8 cellular contexts compared by ENCODE assay signal in the genomic region with DNA sequence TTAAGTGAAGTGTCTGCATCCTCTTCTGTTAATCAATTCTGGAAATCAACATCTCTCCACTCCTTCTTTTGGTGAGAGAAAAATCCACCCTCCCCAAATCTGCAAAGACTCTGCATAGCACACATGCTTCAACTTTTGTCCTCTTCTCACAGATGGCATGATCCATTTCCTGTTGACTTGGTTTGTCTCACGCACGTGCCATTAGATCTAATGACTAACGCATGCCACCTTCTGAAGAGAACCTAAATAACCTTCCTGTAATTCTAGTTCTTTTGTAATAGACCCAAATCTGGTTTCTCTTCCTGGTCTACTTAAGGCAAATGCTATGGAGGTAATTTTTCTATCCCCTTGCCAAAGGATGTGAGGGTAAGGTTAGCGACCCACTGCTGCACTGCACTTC. TPM values are rescaled to one million over a fixed set of nuclear protein-coding genes. Genes with fewer than 3 reads are reported as not detected.
A peak's percentile ranks its signal among the peaks of the same experiment; 100 is the strongest.
DNase-seq lines count a peak whose midpoint lies in the region; ATAC-seq and TF ChIP-seq lines count a peak whose summit lies in the region.

No MANE protein-coding gene starts in this region.

- H4K20me1 ChIP-seq in IMR-90 (ENCODE audit: insufficient read depth, low read length) = no peaks in the 10 kb centered on the region

- no peaks in the 10 kb centered on the region for H3K9me1 ChIP-seq in IMR-90 (ENCODE audit: insufficient read depth, low read length)

- no peak for TF ChIP-seq POLR2A in IMR-90 (IDR thresholded peaks at IDR 0.05; ENCODE audit: low read depth, low read length)
- TF ChIP-seq POLR2A in gastrocnemius medialis (IDR thresholded peaks at IDR 0.05) = peak in 1 of 2 donors; percentile 29
- no peak for TF ChIP-seq POLR2A in ovary (IDR thresholded peaks at IDR 0.05)

- no TSS peak for BruUV-seq in IMR-90 (replicated peaks; lab: Mats Ljungman, UMichigan)

- dilution Hi-C loops in IMR-90 (cut with HindIII; ENCODE audit: low sequenced_read_pairs, unreplicated experiment) = no loop called here

- H4K91ac ChIP-seq in IMR-90 (ENCODE audit: insufficient read depth, low read depth, low read length) = no peak overlapping the region

- in situ Hi-C loops in IMR-90 (cut with MboI; ENCODE audit: low sequenced_read_pairs) (loop anchor here (10.0 kb wide), 1 partner anchor 395 kb away; no protein-coding TSS in a partner anchor), gastrocnemius medialis (cut with MboI; ENCODE audit: low sequenced_read_pairs in 4 of 4) (loop anchor here (5.0 to 25.0 kb wide), 7 partner anchors 48 to 478 kb away; partner anchors contain the start of gene MYO5A (in 1 of the 4))

- H3K4ac ChIP-seq in IMR-90 (ENCODE audit: low read depth, low read length) = no peak overlapping the region

- no peak overlapping the region for H2AFZ ChIP-seq in IMR-90 (replicated peaks; ENCODE audit: low read length, poor library complexity)

- TF ChIP-seq CTCF in AG04449 (IDR thresholded peaks at IDR 0.05; ENCODE audit: insufficient read depth, low read length, missing control alignments) (no peak), IMR-90 (conservative IDR thresholded peaks at IDR 0.05; ENCODE audit: low read depth, low read length) (no peak), gastrocnemius medialis (IDR thresholded peaks at IDR 0.05 in 4 of 5, conservative IDR thresholded peaks at IDR 0.05 in 1 of 5) (no peak), ovary (IDR thresholded peaks at IDR 0.05) (no peak)

- CTCF ChIA-PET in AG04449 (lab: Yijun Ruan, JAX) = interaction anchor here (1.0 to 7.7 kb wide), 3 partner anchors 12 to 480 kb away, joined by 4 to 256 read pairs (median 4); no protein-coding TSS in a partner anchor
- CTCF ChIA-PET in IMR-90 (lab: Yijun Ruan, JAX) = no interaction called here

- H3K27me3 ChIP-seq in IMR-90 (ENCODE audit: control insufficient read depth, insufficient read depth, low read length) = no peaks in the 10 kb centered on the region
- no peaks in the 10 kb centered on the region for H3K27me3 ChIP-seq in gastrocnemius medialis
- H3K27me3 ChIP-seq in ovary = no peaks in the 10 kb centered on the region

- WGBS in IMR-90 (ENCODE audit: extremely low coverage in 2 of 2, insufficient read length in 1 of 2), 2 experiments = no CpG with 5 or more reads among the region's 4 CpGs
- 76 to 79% (median 79%) methylated on average over 4 of the region's 4 CpGs for WGBS in ovary, 3 donors

- H3K36me3 ChIP-seq in IMR-90 (ENCODE audit: control insufficient read depth, insufficient read depth, low read length) (no peaks in the 10 kb centered on the region), gastrocnemius medialis (no peaks in the 10 kb centered on the region), ovary (no peaks in the 10 kb centered on the region)

- no peak overlapping the region for H3K18ac ChIP-seq in IMR-90 (ENCODE audit: low read depth, low read length)

- H3K9me3 ChIP-seq in IMR-90 (ENCODE audit: control insufficient read depth, insufficient read depth, low read length) (no peaks in the 10 kb centered on the region), gastrocnemius medialis (no peaks in the 10 kb centered on the region), ovary (no peaks in the 10 kb centered on the region)

- H2BK15ac ChIP-seq in IMR-90 (ENCODE audit: low read depth, low read length) = no peak overlapping the region

- DNase-seq in AG04449 (ENCODE audit: low read depth, low spot score) = peak; percentile 52
- DNase-seq in IMR-90 = peak; percentile 8
- DNase-seq in activated naive CD4-positive, alpha-beta T cell treated with Interleukin-2 at 50 U/mL for 16 hours = peak; percentile 24
- DNase-seq in gastrocnemius medialis = peak; percentile 43 to 58
- no peak for DNase-seq in cerebellar nuclear complex (lab: John Stamatoyannopoulos, UW)
- no peak for DNase-seq in ovary
- DNase-seq in SKM-1 (lab: John Stamatoyannopoulos, UW; ENCODE audit: unreplicated experiment) = no peak

- H4K5ac ChIP-seq in IMR-90 (ENCODE audit: low read depth, low read length) = no peak overlapping the region

- POLR2A ChIA-PET in AG04449 (lab: Yijun Ruan, JAX) = no interaction called here
- POLR2A ChIA-PET in IMR-90 (lab: Charles Lee; ENCODE audit: unreplicated experiment) = no interaction called here

- no peak overlapping the region for H2BK20ac ChIP-seq in IMR-90 (ENCODE audit: low read depth, low read length)

- H3K23ac ChIP-seq in IMR-90 (ENCODE audit: low read depth, low read length) = no peak overlapping the region

- H3K9ac ChIP-seq in IMR-90 (ENCODE audit: low read depth, low read length) = no peak overlapping the region

- no peaks in the 10 kb centered on the region for H3K79me1 ChIP-seq in IMR-90 (ENCODE audit: low read depth in 1 of 2, low read length in 2 of 2)

- H2AK5ac ChIP-seq in IMR-90 (ENCODE audit: low read depth, low read length) = no peak overlapping the region

- H2BK120ac ChIP-seq in IMR-90 (ENCODE audit: low read depth, low read length) = no peak overlapping the region

- H3K27ac ChIP-seq in IMR-90 (ENCODE audit: insufficient read depth, low read length) = no peak overlapping the region
- H3K27ac ChIP-seq in gastrocnemius medialis = peak overlapping the region; percentile 68 to 89 (median 86)
- no peak overlapping the region for H3K27ac ChIP-seq in ovary

- H3K4me1 ChIP-seq in IMR-90 (ENCODE audit: control insufficient read depth, insufficient read depth, low read length) (no peaks in the 10 kb centered on the region), gastrocnemius medialis (peaks cover 45 to 60% of the 10 kb centered on the region in 2 donors), ovary (ENCODE audit: insufficient read depth) (peaks cover 5% of the 10 kb centered on the region)

- H4K8ac ChIP-seq in IMR-90 (ENCODE audit: low read depth in 2 of 2, low read length in 2 of 2) = no peak overlapping the region

- no peak overlapping the region for H2AK9ac ChIP-seq in IMR-90 (replicated peaks; ENCODE audit: low read depth, low read length, poor library complexity)

- H3K4me2 ChIP-seq in IMR-90 (ENCODE audit: low read depth, low read length) = no peak overlapping the region

- peak; percentile 76 for ATAC-seq in GM19035 (IDR thresholded peaks at IDR 0.05; ENCODE audit: unreplicated experiment)
- no peak; the same call in 1 of the 2 replicates for ATAC-seq in IMR-90 (ENCODE audit: low read depth)
- peak; percentile 28 to 68 for ATAC-seq in gastrocnemius medialis

- TF ChIP-seq RAD21 in IMR-90 (IDR thresholded peaks at IDR 0.05; ENCODE audit: low read length) = no peak

- intact Hi-C loops in IMR-90 (cut with micrococcal nuclease) (loop anchor here (5.0 to 10.0 kb wide), 2 partner anchors 165 to 398 kb away; partner anchors contain the start of gene ARPP19), gastrocnemius medialis (cut with DNase I; ENCODE audit: low total_unique reads) (loop anchor here (1.0 to 10.0 kb wide), 3 partner anchors 49 to 175 kb away; no protein-coding TSS in a partner anchor), ovary (cut with DNase I) (loop anchor here in 1 of 4 donors (5.0 kb wide), 1 partner anchor 473 kb away; no protein-coding TSS in a partner anchor)

- no peak for TF ChIP-seq EP300 in ovary (IDR thresholded peaks at IDR 0.05)

- H3K14ac ChIP-seq in IMR-90 (replicated peaks; ENCODE audit: low read depth, low read length) = no peak overlapping the region

- H2BK5ac ChIP-seq in IMR-90 (ENCODE audit: low read depth, low read length, poor library complexity, severe bottlenecking) = no peak overlapping the region

- no peak overlapping the region for H3K56ac ChIP-seq in IMR-90 (ENCODE audit: extremely low read depth, insufficient read depth, low read length)

- H3K4me3 ChIP-seq in AG04449 (ENCODE audit: low read depth, low read length) = no peak overlapping the region
- no peak overlapping the region for H3K4me3 ChIP-seq in IMR-90 (ENCODE audit: insufficient read depth, low read depth, low read length)
- no peak overlapping the region for H3K4me3 ChIP-seq in gastrocnemius medialis
- no peak overlapping the region for H3K4me3 ChIP-seq in ovary

TF ChIP-seq in IMR-90, 13 proteins besides CTCF, POLR2A, EP300 and RAD21:
- TF ChIP-seq MAFK (IDR thresholded peaks at IDR 0.05; ENCODE audit: low read depth, low read length) (no peak), MAZ (IDR thresholded peaks at IDR 0.05; ENCODE audit: borderline replicate concordance, low read depth, low read length) (no peak), BHLHE40 (IDR thresholded peaks at IDR 0.05; ENCODE audit: low read depth, low read length) (peak; percentile 65; the same call in 1 of the 2 replicates)
- TF ChIP-seq, protein P1, sequence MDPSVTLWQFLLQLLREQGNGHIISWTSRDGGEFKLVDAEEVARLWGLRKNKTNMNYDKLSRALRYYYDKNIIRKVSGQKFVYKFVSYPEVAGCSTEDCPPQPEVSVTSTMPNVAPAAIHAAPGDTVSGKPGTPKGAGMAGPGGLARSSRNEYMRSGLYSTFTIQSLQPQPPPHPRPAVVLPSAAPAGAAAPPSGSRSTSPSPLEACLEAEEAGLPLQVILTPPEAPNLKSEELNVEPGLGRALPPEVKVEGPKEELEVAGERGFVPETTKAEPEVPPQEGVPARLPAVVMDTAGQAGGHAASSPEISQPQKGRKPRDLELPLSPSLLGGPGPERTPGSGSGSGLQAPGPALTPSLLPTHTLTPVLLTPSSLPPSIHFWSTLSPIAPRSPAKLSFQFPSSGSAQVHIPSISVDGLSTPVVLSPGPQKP (IDR thresholded peaks at IDR 0.05; ENCODE audit: borderline replicate concordance, low read depth, low read length) = no peak

RNA-seq across cellular contexts. Expression of gene ATOSA, which starts 51.0 kb away (rescaled TPM):
- total RNA-seq in IMR-90 (2012; rRNA removed) (17.2 and 23.9 TPM in 2 replicates), gastrocnemius medialis (100 to 1,000 TPM in 3 of 4 donors, 10 to 100 TPM in 1; 61.9 to 491 (median 137) TPM), ovary (10 to 100 TPM; 21.3 to 74.6 (median 30.9) TPM)
- polyA plus RNA-seq in IMR-90 (2012; rRNA removed) (9.4 and 13.2 TPM in 2 replicates), ovary (10 to 100 TPM; 28.4 to 31.2 TPM)
- 2.5 and 4.2 TPM in 2 replicates for polyA plus RNA-seq in IMR-90 (2012; cell fraction: cytosol; rRNA removed)
- polyA plus RNA-seq in IMR-90 (2012; cell fraction: nucleus; rRNA removed; ENCODE audit: low replicate concordance) = 7.6 and 66.2 TPM in 2 replicates

RNA-seq across cellular contexts. Expression of gene ONECUT1, which starts 60.0 kb away (rescaled TPM):
- total RNA-seq in IMR-90 (2012; rRNA removed) (not detected in 2 replicates), gastrocnemius medialis (not detected), ovary (under 1 TPM in 1 of 7 donors, not detected in 6; 0.28 TPM)
- polyA plus RNA-seq in IMR-90 (2012; rRNA removed) (not detected in 2 replicates), ovary (not detected)
- polyA plus RNA-seq in IMR-90 (2012; cell fraction: cytosol; rRNA removed) = not detected in 2 replicates
- not detected in 2 replicates for polyA plus RNA-seq in IMR-90 (2012; cell fraction: nucleus; rRNA removed; ENCODE audit: low replicate concordance)

Comparison
In these comparisons a context has a peak if more than half of its experiments do, and no peak if none do; other contexts are left out.
1. DNase-seq: peak in AG04449 (single experiment), IMR-90 (single experiment), activated naive CD4-positive, alpha-beta T cell treated with Interleukin-2 at 50 U/mL for 16 hours (single experiment) and gastrocnemius medialis (2 of 2); none in cerebellar nuclear complex (0 of 2), ovary (0 of 5) and SKM-1 (single experiment).
2. H3K27ac ChIP-seq: peak in gastrocnemius medialis (4 of 4); none in IMR-90 (single experiment) and ovary (0 of 2).